Comparison of ENCODE assay signal across 8 cellular contexts in the genomic region with DNA sequence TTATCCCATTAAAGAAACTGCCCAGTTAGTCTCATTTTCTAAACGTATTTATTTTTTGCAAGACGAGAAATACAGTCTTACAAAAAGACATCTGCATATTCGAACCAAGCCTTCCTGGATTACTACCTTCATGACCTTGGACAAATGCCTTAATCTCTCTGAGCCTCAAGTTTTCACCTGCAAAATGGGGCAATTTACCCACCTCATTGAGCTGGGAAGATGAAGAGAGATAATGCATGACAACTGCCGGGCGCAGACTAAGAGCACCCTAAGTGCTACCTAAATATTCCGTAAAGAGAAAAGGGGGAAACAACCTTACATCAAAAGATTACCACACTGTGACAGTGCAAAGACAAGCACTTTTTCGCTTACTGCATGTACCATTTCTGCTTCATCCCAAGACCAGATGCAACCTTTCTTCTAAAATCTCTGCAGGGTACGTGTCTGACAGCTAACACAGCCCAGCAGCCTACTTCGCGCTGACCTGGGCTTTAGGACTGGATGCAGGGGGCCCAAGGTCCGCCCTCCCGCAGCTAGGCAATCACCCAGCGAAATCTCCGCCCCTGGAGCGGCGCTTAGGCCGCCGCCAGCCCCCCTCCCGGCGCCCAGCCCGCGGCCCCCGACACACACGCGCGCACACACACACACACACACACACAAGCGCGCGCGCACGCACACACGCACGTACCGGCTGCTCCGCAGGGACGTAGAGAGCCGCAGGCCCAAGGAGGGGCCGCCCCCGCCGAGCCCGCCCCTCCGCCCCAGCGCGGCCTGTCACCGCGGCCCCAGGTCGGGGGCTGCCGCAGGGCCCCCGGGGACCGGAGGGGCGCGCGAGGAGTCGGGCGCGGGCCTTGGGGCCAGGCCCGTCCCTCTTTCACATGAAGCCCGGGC. TPM values are rescaled to one million over a fixed set of nuclear protein-coding genes. Genes with fewer than 3 reads are reported as not detected.
DNase-seq lines count a peak whose midpoint lies in the region; ATAC-seq and TF ChIP-seq lines count a peak whose summit lies in the region.

No MANE protein-coding gene starts in this region.

- H3K27me3 ChIP-seq in GM23248 (replicated peaks; ENCODE audit: insufficient read depth) (no peaks in the 10 kb centered on the region), neural cell (ENCODE audit: insufficient read depth, low read depth, low read length) (no peaks in the 10 kb centered on the region)

- peak overlapping the region; percentile 98 for H3K4me3 ChIP-seq in GM23248
- H3K4me3 ChIP-seq in fibroblast of villous mesenchyme (ENCODE audit: low read depth, low read length), result peak overlapping the region; percentile 81
- peak overlapping the region; percentile 92 for H3K4me3 ChIP-seq in neural cell (ENCODE audit: low read length)

- H3K4me2 ChIP-seq in GM23248 (ENCODE audit: unreplicated experiment) (peak overlapping the region; percentile 100), neural cell (ENCODE audit: low read length) (peak overlapping the region; percentile 71)

- H3K9ac ChIP-seq in GM23248 (peak overlapping the region; percentile 100), neural cell (ENCODE audit: low read length) (peak overlapping the region; percentile 100)

- H3K4me1 ChIP-seq in GM23248 (ENCODE audit: insufficient read depth), result peaks cover 33% of the 10 kb centered on the region

- no peak for TF ChIP-seq EP300 in neural cell (conservative IDR thresholded peaks at IDR 0.05; ENCODE audit: poor library complexity, severe bottlenecking)

- peak overlapping the region; percentile 79 to 97 for H3K27ac Mint-ChIP-seq in stimulated activated naive CD8-positive, alpha-beta T cell treated with anti-CD3 and anti-CD28 coated beads, Interleukin-15, amount 100 ng/mL, for 72 hours

- no peaks in the 10 kb centered on the region for H4K20me1 ChIP-seq in GM23248 (ENCODE audit: insufficient read depth)
- peaks cover 3% of the 10 kb centered on the region for H4K20me1 ChIP-seq in neural cell (ENCODE audit: insufficient read depth)

- in situ Hi-C loops in GM23248 (cut with MboI), result no loop called here

- H3F3A ChIP-seq in GM23248 (ENCODE audit: insufficient read depth) (peaks cover 18% of the 10 kb centered on the region), neural cell (ENCODE audit: insufficient read depth, low read length, poor library complexity, severe bottlenecking) (no peaks in the 10 kb centered on the region)

- H2AFZ ChIP-seq in GM23248, result peak overlapping the region; percentile 66
- peak overlapping the region; percentile 90 for H2AFZ ChIP-seq in neural cell (ENCODE audit: low read depth, low read length)

- H3K9me2 ChIP-seq in GM23248 (ENCODE audit: insufficient read depth) (no peaks in the 10 kb centered on the region), neural cell (ENCODE audit: insufficient read depth, low read length) (no peaks in the 10 kb centered on the region)

- H3K4me3 Mint-ChIP-seq in stimulated activated naive CD8-positive, alpha-beta T cell treated with anti-CD3 and anti-CD28 coated beads, Interleukin-15, amount 100 ng/mL, for 72 hours, result peak overlapping the region; percentile 87 to 97

- H3K9me3 Mint-ChIP-seq in stimulated activated naive CD8-positive, alpha-beta T cell treated with anti-CD3 and anti-CD28 coated beads, Interleukin-15, amount 100 ng/mL, for 72 hours, result peaks cover 0 to 6% of the 10 kb centered on the region in 2 donors

- WGBS in GM23248 (ENCODE audit: low coverage in 1 of 2, low lambda C conversion rate in 2 of 2, missing lambda C conversion rate in 2 of 2), 2 experiments, result 1% methylated on average over 15 to 46 of the region's 58 CpGs

- H3K36me3 ChIP-seq in GM23248 (ENCODE audit: low read depth) (no peaks in the 10 kb centered on the region), neural cell (ENCODE audit: insufficient read depth, low read length) (no peaks in the 10 kb centered on the region)

- TF ChIP-seq CTCF in fibroblast of villous mesenchyme (IDR thresholded peaks at IDR 0.05; ENCODE audit: insufficient read depth, low read depth, low read length) (no peak), neural cell (IDR thresholded peaks at IDR 0.05; ENCODE audit: poor library complexity, severe bottlenecking) (no peak)

- peaks cover 50% of the 10 kb centered on the region for H3K79me2 ChIP-seq in GM23248 (ENCODE audit: insufficient read depth)
- H3K79me2 ChIP-seq in neural cell (replicated peaks; ENCODE audit: insufficient read depth, low read length), result peaks cover 41% of the 10 kb centered on the region

- peaks cover 79% of the 10 kb centered on the region for H3K4me1 Mint-ChIP-seq in stimulated activated naive CD8-positive, alpha-beta T cell treated with anti-CD3 and anti-CD28 coated beads, Interleukin-15, amount 100 ng/mL, for 72 hours

- TF ChIP-seq RAD21 in neural cell (conservative IDR thresholded peaks at IDR 0.05), result no peak

- H3K9me3 ChIP-seq in GM23248 (ENCODE audit: low read depth) (no peaks in the 10 kb centered on the region), neural cell (ENCODE audit: low read length) (no peaks in the 10 kb centered on the region)

- H3K27me3 Mint-ChIP-seq in stimulated activated naive CD8-positive, alpha-beta T cell treated with anti-CD3 and anti-CD28 coated beads, Interleukin-15, amount 100 ng/mL, for 72 hours, result no peaks in the 10 kb centered on the region

- ATAC-seq in stimulated activated naive CD8-positive, alpha-beta T cell treated with anti-CD3 and anti-CD28 coated beads, Interleukin-15, amount 100 ng/mL, for 72 hours, result peak; percentile 83

- H3K27ac ChIP-seq in GM23248, result peak overlapping the region; percentile 98
- peak overlapping the region; percentile 97 for H3K27ac ChIP-seq in neural cell (ENCODE audit: low read length)

- DNase-seq in DMS53 treated with DMSO at 0.1 percent for 48 hours (lab: John Stamatoyannopoulos, UW; ENCODE audit: unreplicated experiment) (peak; percentile 73), GM23248 (peak; percentile 90), LHCN-M2 (ENCODE audit: low read depth) (peak; percentile 86), RPMI8226 (peak; percentile 92), fibroblast of villous mesenchyme (ENCODE audit: low read depth) (peak; percentile 95)
- DNase-seq in activated effector memory CD4-positive, alpha-beta T cell treated with Interleukin-2 at 50 U/mL for 16 hours, result peak; percentile 71
- peak; percentile 78 to 82 for DNase-seq in stimulated activated naive CD8-positive, alpha-beta T cell treated with anti-CD3 and anti-CD28 coated beads, Interleukin-15, amount 100 ng/mL, for 72 hours

TF ChIP-seq in neural cell, 6 proteins besides CTCF, POLR2A, EP300 and RAD21:
- peak; percentile 11 for TF ChIP-seq SMC3 (conservative IDR thresholded peaks at IDR 0.05; ENCODE audit: poor library complexity)
- TF ChIP-seq, protein P1, sequence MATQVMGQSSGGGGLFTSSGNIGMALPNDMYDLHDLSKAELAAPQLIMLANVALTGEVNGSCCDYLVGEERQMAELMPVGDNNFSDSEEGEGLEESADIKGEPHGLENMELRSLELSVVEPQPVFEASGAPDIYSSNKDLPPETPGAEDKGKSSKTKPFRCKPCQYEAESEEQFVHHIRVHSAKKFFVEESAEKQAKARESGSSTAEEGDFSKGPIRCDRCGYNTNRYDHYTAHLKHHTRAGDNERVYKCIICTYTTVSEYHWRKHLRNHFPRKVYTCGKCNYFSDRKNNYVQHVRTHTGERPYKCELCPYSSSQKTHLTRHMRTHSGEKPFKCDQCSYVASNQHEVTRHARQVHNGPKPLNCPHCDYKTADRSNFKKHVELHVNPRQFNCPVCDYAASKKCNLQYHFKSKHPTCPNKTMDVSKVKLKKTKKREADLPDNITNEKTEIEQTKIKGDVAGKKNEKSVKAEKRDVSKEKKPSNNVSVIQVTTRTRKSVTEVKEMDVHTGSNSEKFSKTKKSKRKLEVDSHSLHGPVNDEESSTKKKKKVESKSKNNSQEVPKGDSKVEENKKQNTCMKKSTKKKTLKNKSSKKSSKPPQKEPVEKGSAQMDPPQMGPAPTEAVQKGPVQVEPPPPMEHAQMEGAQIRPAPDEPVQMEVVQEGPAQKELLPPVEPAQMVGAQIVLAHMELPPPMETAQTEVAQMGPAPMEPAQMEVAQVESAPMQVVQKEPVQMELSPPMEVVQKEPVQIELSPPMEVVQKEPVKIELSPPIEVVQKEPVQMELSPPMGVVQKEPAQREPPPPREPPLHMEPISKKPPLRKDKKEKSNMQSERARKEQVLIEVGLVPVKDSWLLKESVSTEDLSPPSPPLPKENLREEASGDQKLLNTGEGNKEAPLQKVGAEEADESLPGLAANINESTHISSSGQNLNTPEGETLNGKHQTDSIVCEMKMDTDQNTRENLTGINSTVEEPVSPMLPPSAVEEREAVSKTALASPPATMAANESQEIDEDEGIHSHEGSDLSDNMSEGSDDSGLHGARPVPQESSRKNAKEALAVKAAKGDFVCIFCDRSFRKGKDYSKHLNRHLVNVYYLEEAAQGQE (IDR thresholded peaks at IDR 0.05; ENCODE audit: borderline replicate concordance), result no peak
TF ChIP-seq in neural cell: peak in this region for 1.

RNA-seq across cellular contexts. Expression of a gene that starts 0.8 kb away (rescaled TPM):
- 39.6 and 41.0 TPM in 2 replicates for total RNA-seq in GM23248 (2014; rRNA removed; shearing (Covaris generic))
- polyA plus RNA-seq in GM23248 (2016; fragmentation: Nextera tagmentation; extraction: Ambion mirVana), result 32.9 and 36.7 TPM in 2 replicates
- 32.6 and 38.4 TPM in 2 replicates for total RNA-seq in LHCN-M2 (2014; rRNA removed)
- polyA plus RNA-seq in LHCN-M2 (2012), result 7.3 TPM
- total RNA-seq in fibroblast of villous mesenchyme, result 38.4 and 53.5 TPM in 2 replicates
- polyA plus RNA-seq in neural cell, result 27.8 and 37.0 TPM in 2 replicates
- polyA minus RNA-seq in neural cell, result 73.0 and 74.7 TPM in 2 replicates

RNA-seq across cellular contexts. Expression of a gene that starts 31.2 kb away (rescaled TPM):
- total RNA-seq in GM23248 (2014; rRNA removed; shearing (Covaris generic)), result not detected in 2 replicates
- polyA plus RNA-seq in GM23248 (2016; fragmentation: Nextera tagmentation; extraction: Ambion mirVana) (not detected in 2 replicates), neural cell (0.24 and 0.33 TPM in 2 replicates)
- total RNA-seq in LHCN-M2 (2014; rRNA removed) (not detected in 2 replicates), fibroblast of villous mesenchyme (not detected in 2 replicates)
- 0.13 TPM for polyA plus RNA-seq in LHCN-M2 (2012)
- not detected in 2 replicates for polyA minus RNA-seq in neural cell

Comparison
In these comparisons a context has a peak if more than half of its experiments do, and no peak if none do; other contexts are left out.
1. Peak in every context shown above with its lines: DNase-seq, ATAC-seq, H3K4me3 ChIP-seq and H3K27ac ChIP-seq.